ENCODE assay signal across 8 cellular contexts in the genomic region with DNA sequence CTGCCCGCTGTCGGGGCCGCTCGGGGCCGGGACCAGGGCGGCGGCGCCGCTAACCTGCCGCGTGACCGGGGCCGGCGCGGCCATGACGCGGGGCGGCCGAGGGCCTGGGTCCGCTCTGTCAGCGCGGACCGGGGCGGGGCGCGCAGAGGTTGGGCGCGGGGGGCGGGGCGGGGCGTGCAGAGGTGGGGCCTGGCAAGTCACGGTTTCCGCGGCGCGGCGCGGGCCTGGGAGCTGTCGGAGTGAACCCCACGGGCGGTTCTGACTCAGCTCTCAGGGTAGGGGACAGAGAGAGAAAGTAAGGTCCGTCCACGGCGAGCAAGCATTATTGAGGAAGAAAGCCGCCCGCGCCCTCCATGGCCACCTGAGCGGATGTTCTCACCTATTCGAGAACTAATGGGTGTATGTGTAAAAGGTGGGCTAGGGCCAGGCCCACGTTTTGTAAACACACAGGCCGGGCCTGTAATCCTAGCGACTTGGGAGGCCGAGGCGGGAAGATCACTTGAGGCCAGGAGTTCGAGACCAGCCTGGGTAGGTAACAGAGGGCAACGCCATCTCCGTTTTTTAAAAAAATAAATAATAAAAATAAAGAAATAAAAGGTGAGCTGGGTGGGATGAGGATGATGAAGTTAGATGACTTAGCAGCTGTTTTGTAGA. TPM values are rescaled to one million over a fixed set of nuclear protein-coding genes. Genes with fewer than 3 reads are reported as not detected.
DNase-seq lines count a peak whose midpoint lies in the region; ATAC-seq and TF ChIP-seq lines count a peak whose summit lies in the region.

A gene with protein sequence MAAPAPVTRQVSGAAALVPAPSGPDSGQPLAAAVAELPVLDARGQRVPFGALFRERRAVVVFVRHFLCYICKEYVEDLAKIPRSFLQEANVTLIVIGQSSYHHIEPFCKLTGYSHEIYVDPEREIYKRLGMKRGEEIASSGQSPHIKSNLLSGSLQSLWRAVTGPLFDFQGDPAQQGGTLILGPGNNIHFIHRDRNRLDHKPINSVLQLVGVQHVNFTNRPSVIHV (minus strand): TSS at position 120 of the 654 bp plus-strand sequence. CDS start 36 bp downstream, at position 84.

- H3K9me3 ChIP-seq in OCI-LY1 (ENCODE audit: low read length) = no peaks in the 10 kb centered on the region

- peak within 1 kb of the TSS; percentile 31 for H3K27ac ChIP-seq in OCI-LY1 (ENCODE audit: low read depth, low read length, poor library complexity, severe bottlenecking)

- H3K79me2 ChIP-seq in OCI-LY1 (ENCODE audit: insufficient read depth, low read length) = no peaks in the 10 kb centered on the region

- peak within 1 kb of the TSS; percentile 91; the same call in 1 of the 2 replicates for H2AFZ ChIP-seq in OCI-LY1 (ENCODE audit: low read length)

- peak; percentile 60 for ATAC-seq in HG03095 (IDR thresholded peaks at IDR 0.05; ENCODE audit: unreplicated experiment)
- ATAC-seq in activated T-cell treated with anti-CD3 and anti-CD28 coated beads, Interleukin-2, amount 50 U/mL, for 4 hours = peak; percentile 91
- ATAC-seq in esophagus mucosa = peak; percentile 87

- peaks cover 1% of the 10 kb centered on the region for H3K36me3 Mint-ChIP-seq in activated T-cell treated with anti-CD3 and anti-CD28 coated beads, Interleukin-2, amount 50 U/mL, for 4 hours (ENCODE audit: insufficient read depth)

- H3K4me2 ChIP-seq in OCI-LY1 (ENCODE audit: low read length) = peak within 1 kb of the TSS; percentile 72

- no peaks in the 10 kb centered on the region for H3K27me3 Mint-ChIP-seq in activated T-cell treated with anti-CD3 and anti-CD28 coated beads, Interleukin-2, amount 50 U/mL, for 4 hours (ENCODE audit: low read depth)

- peak within 1 kb of the TSS; percentile 71 for H3K9ac ChIP-seq in OCI-LY1 (ENCODE audit: low read length)

- H4K20me1 ChIP-seq in OCI-LY1 (ENCODE audit: insufficient read depth, low read length) = no peaks in the 10 kb centered on the region

- no peaks in the 10 kb centered on the region for H3K9me3 Mint-ChIP-seq in activated T-cell treated with anti-CD3 and anti-CD28 coated beads, Interleukin-2, amount 50 U/mL, for 4 hours

- H3K36me3 ChIP-seq in OCI-LY1 (ENCODE audit: insufficient read depth, low read length) = peaks cover 6% of the 10 kb centered on the region; the same call in 1 of the 2 replicates

- H3K27me3 ChIP-seq in OCI-LY1 (ENCODE audit: insufficient read depth, low read length) = no peaks in the 10 kb centered on the region

- peak within 1 kb of the TSS; percentile 72 for H3K4me3 ChIP-seq in OCI-LY1 (ENCODE audit: low read depth, low read length, poor library complexity, severe bottlenecking)

- DNase-seq in SIG-M5 treated with dmso at 0.1 percent for 504 hours (lab: John Stamatoyannopoulos, UW; ENCODE audit: unreplicated experiment) (peak; percentile 24), SIG-M5 (lab: John Stamatoyannopoulos, UW) (no peak), myocyte (ENCODE audit: low read depth) (peak; percentile 76)
- peak; percentile 81 for DNase-seq in activated T-cell treated with anti-CD3 and anti-CD28 coated beads, Interleukin-2, amount 50 U/mL, for 4 hours
- peak; percentile 57 for DNase-seq in stimulated activated CD8-positive, alpha-beta memory T cell treated with anti-CD3 and anti-CD28 coated beads, Interleukin-7, amount 100 ng/mL, for 24 hours (ENCODE audit: low read depth)

- no peaks in the 10 kb centered on the region for H3K9me2 ChIP-seq in OCI-LY1 (ENCODE audit: low read depth, low read length)

- H3F3A ChIP-seq in OCI-LY1 (ENCODE audit: insufficient read depth, low read length) = peaks cover 3% of the 10 kb centered on the region; the same call in 1 of the 2 replicates

- peaks cover 22% of the 10 kb centered on the region for H3K4me1 Mint-ChIP-seq in activated T-cell treated with anti-CD3 and anti-CD28 coated beads, Interleukin-2, amount 50 U/mL, for 4 hours (ENCODE audit: low read depth)

- no peak for TF ChIP-seq CTCF in OCI-LY1 (IDR thresholded peaks at IDR 0.05; ENCODE audit: low read length)

- H3K4me1 ChIP-seq in OCI-LY1 (ENCODE audit: insufficient read depth, low read length, severe bottlenecking) = peaks cover 7% of the 10 kb centered on the region

- H3K4me3 Mint-ChIP-seq in activated T-cell treated with anti-CD3 and anti-CD28 coated beads, Interleukin-2, amount 50 U/mL, for 4 hours = peak within 1 kb of the TSS; percentile 90

RNA-seq across cellular contexts. Expression of the gene that starts here (rescaled TPM):
- total RNA-seq in activated T-cell treated with anti-CD3 and anti-CD28 coated beads, Interleukin-2, amount 50 U/mL, for 4 hours = 10 to 100 TPM in 1 of 3 donors, 1 to 10 TPM in 2; 9.0 to 13.4 (median 9.1) TPM
- 5.8 TPM for total RNA-seq in esophagus mucosa
- 23.3 and 25.8 TPM in 2 replicates for total RNA-seq in myocyte
- polyA plus RNA-seq in myocyte (2012) = 8.9 TPM
